Comparison of ENCODE assay signal across 30 cellular contexts in genomic region chr4:31106419-31106818, GRCh38.
DNase-seq lines count a peak whose midpoint lies in the region; ATAC-seq, FAIRE-seq and TF ChIP-seq lines count a peak whose summit lies in the region.
"Had no signal": no experiment of that assay in that cellular context is flagged by ENCODE, and none has a peak within 500 bp of the region (broad histone marks: within the 10 kb centered on the region; RNA-seq: fewer than 3 reads in every experiment).

No MANE protein-coding gene starts in this region.

- no TSS peak for BruUV-seq in endothelial cell of umbilical vein (replicated peaks; lab: Mats Ljungman, UMichigan)

- no peak for TF ChIP-seq POLR2A in endothelial cell of umbilical vein (IDR thresholded peaks at IDR 0.05; ENCODE audit: low read depth, low read length)

- peak overlapping the region; percentile 55 for H3K27ac ChIP-seq in cardiac muscle cell
- peak overlapping the region in 2 of 10 donors; percentile 16 to 17 for H3K27ac ChIP-seq in heart right ventricle
- H3K27ac ChIP-seq in endothelial cell of umbilical vein (ENCODE audit: insufficient read depth, low read depth, low read length), result no peak overlapping the region
- H3K27ac ChIP-seq in CD8-positive, alpha-beta T cell (ENCODE audit: low read depth, low read length), result no peak overlapping the region
- H3K27ac ChIP-seq: 22Rv1; BLaER1 treated with 17β-estradiol and CSF1 and Interleukin-3, amounts not matched to agents 10 nM and 100 nM; GM23248; PC-9 had no signal

- no peak for TF ChIP-seq CTCF in cardiac muscle cell (IDR thresholded peaks at IDR 0.05; ENCODE audit: low read depth, low read length)
- TF ChIP-seq CTCF in heart right ventricle (IDR thresholded peaks at IDR 0.05), result no peak
- no peak for TF ChIP-seq CTCF in endothelial cell of umbilical vein (IDR thresholded peaks at IDR 0.05; ENCODE audit: extremely low read depth in 1 of 2, insufficient read depth in 1 of 2, low read depth in 1 of 2, low read length in 2 of 2)
- no peak for TF ChIP-seq CTCF in CD8-positive, alpha-beta T cell (IDR thresholded peaks at IDR 0.05)

- no peak overlapping the region for H3K4me3 ChIP-seq in cardiac muscle cell
- H3K4me3 ChIP-seq in heart right ventricle, result no peak overlapping the region
- no peak overlapping the region for H3K4me3 ChIP-seq in endothelial cell of umbilical vein (replicated peaks in 1 of 3; ENCODE audit: insufficient read depth in 1 of 3, low read depth in 1 of 3, low read length in 3 of 3)
- H3K4me3 ChIP-seq in CD8-positive, alpha-beta T cell (ENCODE audit: low read depth, low read length), result no peak overlapping the region
- H3K4me3 ChIP-seq: BLaER1 treated with 17β-estradiol and CSF1 and Interleukin-3, amounts not matched to agents 10 nM and 100 nM; GM23248; PC-9 had no signal

- H3K36me3 Mint-ChIP-seq in CD8-positive, alpha-beta T cell, result no peaks in the 10 kb centered on the region
- H3K36me3 Mint-ChIP-seq in activated naive CD8-positive, alpha-beta T cell treated with anti-CD3 and anti-CD28 coated beads, Interleukin-2, amount 50 U/mL, for 24 hours (ENCODE audit: low read depth), result no peaks in the 10 kb centered on the region

- intact Hi-C loops in heart right ventricle (cut with DNase I) (no loop called here), endothelial cell of umbilical vein (cut with micrococcal nuclease) (loop anchor here (2.0 to 5.0 kb wide), 2 partner anchors 18 to 389 kb away; no protein-coding TSS in a partner anchor)
- intact Hi-C loops in CD8-positive, alpha-beta T cell (cut with DNase I, micrococcal nuclease), result no loop called here

- peaks cover 11% of the 10 kb centered on the region for H3K9me3 Mint-ChIP-seq in CD8-positive, alpha-beta T cell
- no peaks in the 10 kb centered on the region for H3K9me3 Mint-ChIP-seq in activated naive CD8-positive, alpha-beta T cell treated with anti-CD3 and anti-CD28 coated beads, Interleukin-2, amount 50 U/mL, for 24 hours

- no peaks in the 10 kb centered on the region for H3K79me2 ChIP-seq in endothelial cell of umbilical vein (ENCODE audit: control insufficient read depth, insufficient read depth, low read length)

- no peak for ATAC-seq in heart right ventricle
- no peak for ATAC-seq in CD8-positive, alpha-beta T cell
- no peak for ATAC-seq in GM18498 (IDR thresholded peaks at IDR 0.05; ENCODE audit: unreplicated experiment)
- ATAC-seq in activated naive CD8-positive, alpha-beta T cell treated with anti-CD3 and anti-CD28 coated beads, Interleukin-2, amount 50 U/mL, for 24 hours, result no peak

- CTCF ChIA-PET in endothelial cell of umbilical vein (lab: Charles Lee), result interaction anchor here (1.1 to 1.7 kb wide), 3 partner anchors 9 to 12 kb away, joined by 5 to 6 read pairs (median 6); no protein-coding TSS in a partner anchor
- CTCF ChIA-PET in CD8-positive, alpha-beta T cell (lab: Charles Lee), result no interaction called here

- H3K36me3 ChIP-seq in cardiac muscle cell (no peaks in the 10 kb centered on the region), heart right ventricle (no peaks in the 10 kb centered on the region), endothelial cell of umbilical vein (ENCODE audit: control insufficient read depth in 2 of 2, extremely low read depth in 1 of 2, insufficient read depth in 2 of 2, low read length in 2 of 2) (no peaks in the 10 kb centered on the region)
- H3K36me3 ChIP-seq in CD8-positive, alpha-beta T cell (ENCODE audit: insufficient read depth, low read length), result no peaks in the 10 kb centered on the region
- H3K36me3 ChIP-seq: BLaER1 treated with 17β-estradiol and CSF1 and Interleukin-3, amounts not matched to agents 10 nM and 100 nM had no signal

- peak; percentile 33 for FAIRE-seq in endothelial cell of umbilical vein (lab: Jason Lieb, UNC)
- FAIRE-seq: GM12891, HTR-8/SVneo had no signal

- WGBS in heart right ventricle, 2 donors, result 66 to 84% methylated on average over 1 of the region's 1 CpG

- no peak overlapping the region for H3K4me3 Mint-ChIP-seq in CD8-positive, alpha-beta T cell
- no peak overlapping the region for H3K4me3 Mint-ChIP-seq in activated naive CD8-positive, alpha-beta T cell treated with anti-CD3 and anti-CD28 coated beads, Interleukin-2, amount 50 U/mL, for 24 hours
- H3K4me3 Mint-ChIP-seq: CD4-positive, alpha-beta T cell had no signal

- dilution Hi-C loops in endothelial cell of umbilical vein (cut with MboI; ENCODE audit: extremely low pct_ligation_motif_present, low sequenced_read_pairs), result no loop called here

- peak overlapping the region; percentile 31 for H2AFZ ChIP-seq in endothelial cell of umbilical vein (ENCODE audit: low read depth, low read length)
- H2AFZ ChIP-seq: GM23248, PC-9 had no signal

- no peaks in the 10 kb centered on the region for H3K27me3 ChIP-seq in cardiac muscle cell
- no peaks in the 10 kb centered on the region for H3K27me3 ChIP-seq in heart right ventricle
- no peaks in the 10 kb centered on the region for H3K27me3 ChIP-seq in endothelial cell of umbilical vein (ENCODE audit: control insufficient read depth in 2 of 2, insufficient read depth in 2 of 2, low read length in 2 of 2)
- H3K27me3 ChIP-seq in CD8-positive, alpha-beta T cell (ENCODE audit: insufficient read depth, low read length), result no peaks in the 10 kb centered on the region
- H3K27me3 ChIP-seq: BLaER1 treated with 17β-estradiol and CSF1 and Interleukin-3, amounts not matched to agents 10 nM and 100 nM had no signal

- H3K9me1 ChIP-seq in endothelial cell of umbilical vein (replicated peaks; ENCODE audit: control insufficient read depth, extremely low read depth, insufficient read depth, low read length), result no peaks in the 10 kb centered on the region

- H3K9ac ChIP-seq in endothelial cell of umbilical vein (replicated peaks; ENCODE audit: extremely low read depth, insufficient read depth, low read length), result no peak overlapping the region
- H3K9ac ChIP-seq: BLaER1 treated with 17β-estradiol and CSF1 and Interleukin-3, amounts not matched to agents 10 nM and 100 nM; GM23248 had no signal

- DNase-seq in cardiac muscle cell (ENCODE audit: low read depth in 1 of 2, low spot score in 1 of 2) (no peak), heart right ventricle (no peak), RPMI7951 (ENCODE audit: low read depth) (peak; percentile 10), endothelial cell of umbilical vein (ENCODE audit: low read depth, low spot score) (peak; percentile 50), NCI-H69 (lab: John Stamatoyannopoulos, UW) (no peak)
- DNase-seq in CD8-positive, alpha-beta T cell, result no peak
- DNase-seq in activated naive CD8-positive, alpha-beta T cell treated with anti-CD3 and anti-CD28 coated beads, Interleukin-2, amount 50 U/mL, for 24 hours, result no peak
- DNase-seq: Caco-2; CD4-positive, alpha-beta T cell; EL; GF-D8; GM23248; H7; KBM-7; NCI-H1105 treated with DMSO at 0.1 percent for 48 hours; NCI-H146; NCI-H1930; NCI-H2107; NCI-H446; NCI-H524 treated with DMSO at 0.1 percent for 48 hours; NCI-H82; PC-9; Right ventricle myocardium superior; RPMI8226; SW 1271 had no signal

- H3K4me1 ChIP-seq in cardiac muscle cell (ENCODE audit: low read depth) (peaks cover 25% of the 10 kb centered on the region), heart right ventricle (peaks cover 0 to 19% (median 0%) of the 10 kb centered on the region in 9 donors), endothelial cell of umbilical vein (ENCODE audit: control insufficient read depth, extremely low read depth, insufficient read depth, low read length) (peaks cover 22% of the 10 kb centered on the region)
- H3K4me1 ChIP-seq in CD8-positive, alpha-beta T cell (ENCODE audit: insufficient read depth, low read length), result no peaks in the 10 kb centered on the region

- no peaks in the 10 kb centered on the region for H3K4me1 Mint-ChIP-seq in CD8-positive, alpha-beta T cell (ENCODE audit: low read depth)
- H3K4me1 Mint-ChIP-seq in activated naive CD8-positive, alpha-beta T cell treated with anti-CD3 and anti-CD28 coated beads, Interleukin-2, amount 50 U/mL, for 24 hours, result no peaks in the 10 kb centered on the region

- no peaks in the 10 kb centered on the region for H3K27me3 Mint-ChIP-seq in CD8-positive, alpha-beta T cell (ENCODE audit: low read depth)
- H3K27me3 Mint-ChIP-seq in activated naive CD8-positive, alpha-beta T cell treated with anti-CD3 and anti-CD28 coated beads, Interleukin-2, amount 50 U/mL, for 24 hours, result no peaks in the 10 kb centered on the region
- H3K27me3 Mint-ChIP-seq: CD4-positive, alpha-beta T cell had no signal

- POLR2A ChIA-PET in endothelial cell of umbilical vein (lab: Charles Lee), result no interaction called here
- POLR2A ChIA-PET in CD8-positive, alpha-beta T cell (lab: Charles Lee), result no interaction called here

- H3K27ac Mint-ChIP-seq in CD8-positive, alpha-beta T cell, result no peak overlapping the region
- H3K27ac Mint-ChIP-seq in activated naive CD8-positive, alpha-beta T cell treated with anti-CD3 and anti-CD28 coated beads, Interleukin-2, amount 50 U/mL, for 24 hours, result no peak overlapping the region
- H3K27ac Mint-ChIP-seq: CD4-positive, alpha-beta T cell had no signal

- H3K4me2 ChIP-seq in endothelial cell of umbilical vein (ENCODE audit: insufficient read depth, low read length), result peak overlapping the region; percentile 73
- H3K4me2 ChIP-seq: PC-9 had no signal

- H4K20me1 ChIP-seq in endothelial cell of umbilical vein (replicated peaks; ENCODE audit: control insufficient read depth, extremely low read depth, insufficient read depth, low read length), result no peaks in the 10 kb centered on the region
- H4K20me1 ChIP-seq: BLaER1 treated with 17β-estradiol and CSF1 and Interleukin-3, amounts not matched to agents 10 nM and 100 nM had no signal

- H3K9me3 ChIP-seq in cardiac muscle cell (ENCODE audit: low read depth) (no peaks in the 10 kb centered on the region), heart right ventricle (no peaks in the 10 kb centered on the region), endothelial cell of umbilical vein (replicated peaks; ENCODE audit: control insufficient read depth, insufficient read depth, low read length) (no peaks in the 10 kb centered on the region)
- H3K9me3 ChIP-seq in CD8-positive, alpha-beta T cell (ENCODE audit: low read length), result no peaks in the 10 kb centered on the region
- H3K9me3 ChIP-seq: BLaER1 treated with 17β-estradiol and CSF1 and Interleukin-3, amounts not matched to agents 10 nM and 100 nM; Caco-2 had no signal

TF ChIP-seq in endothelial cell of umbilical vein, 7 proteins besides CTCF, POLR2A, EP300 and RAD21 (continues in another document):
- TF ChIP-seq JUN (IDR thresholded peaks at IDR 0.05; ENCODE audit: borderline replicate concordance, insufficient read depth, insufficient read length, low read depth) (no peak), FOS (IDR thresholded peaks at IDR 0.05; ENCODE audit: borderline replicate concordance, insufficient read depth, low read length) (peak; percentile 64), EZH2 (IDR thresholded peaks at IDR 0.05; ENCODE audit: borderline replicate concordance, low read depth, low read length, severe bottlenecking) (no peak), MYC (IDR thresholded peaks at IDR 0.05; ENCODE audit: low read depth, low read length) (no peak), POLR2AphosphoS5 (IDR thresholded peaks at IDR 0.05; ENCODE audit: insufficient read depth, low read depth, low read length) (peak; percentile 32), MAX (IDR thresholded peaks at IDR 0.05; ENCODE audit: insufficient read depth, insufficient read length) (no peak)

Comparison
In these comparisons a context has a peak if more than half of its experiments do, and no peak if none do; other contexts are left out.
1. DNase-seq: peak in RPMI7951 (single experiment) and endothelial cell of umbilical vein (single experiment); none in cardiac muscle cell (0 of 2), heart right ventricle (0 of 2), CD8-positive, alpha-beta T cell (0 of 7), NCI-H69 (single experiment) and activated naive CD8-positive, alpha-beta T cell treated with anti-CD3 and anti-CD28 coated beads, Interleukin-2, amount 50 U/mL, for 24 hours (single experiment).